ENCODE assay signal across 1 cellular context in genomic region chr7:130910949-130911944, GRCh38.
A peak's percentile ranks its signal among the peaks of the same experiment; 100 is the strongest.
TF ChIP-seq lines count a peak whose summit lies in the region.

No MANE protein-coding gene starts in this region.

TF ChIP-seq in K562, 482 proteins besides CTCF, POLR2A, EP300 and RAD21 (continued from another document and continues in another):
- no peak for TF ChIP-seq RREB1 (CRISPR knock-in tag; IDR thresholded peaks at IDR 0.05)
- no peak for TF ChIP-seq ZNF76 (CRISPR knock-in tag; IDR thresholded peaks at IDR 0.05; ENCODE audit: borderline replicate concordance)
- TF ChIP-seq MIER1 (IDR thresholded peaks at IDR 0.05; ENCODE audit: low read depth), result no peak
- no peak for TF ChIP-seq DDX20 (tag; IDR thresholded peaks at IDR 0.05; ENCODE audit: low read depth)
- TF ChIP-seq ZNF586 (CRISPR knock-in tag; conservative IDR thresholded peaks at IDR 0.05), result no peak
- TF ChIP-seq FOXJ3 (CRISPR knock-in tag; IDR thresholded peaks at IDR 0.05), result no peak
- no peak for TF ChIP-seq GTF3C2 (IDR thresholded peaks at IDR 0.05; ENCODE audit: borderline replicate concordance, extremely low read depth, insufficient read length)
- TF ChIP-seq KLF1 (tag; IDR thresholded peaks at IDR 0.05), result no peak
- no peak for TF ChIP-seq SRSF9 (IDR thresholded peaks at IDR 0.05; ENCODE audit: borderline replicate concordance, low read depth, low read length)
- TF ChIP-seq HMG20B (CRISPR knock-in tag; IDR thresholded peaks at IDR 0.05), result no peak
- TF ChIP-seq ZNF707 (CRISPR knock-in tag; conservative IDR thresholded peaks at IDR 0.05), result no peak
- TF ChIP-seq NEUROD1 (IDR thresholded peaks at IDR 0.05; ENCODE audit: borderline replicate concordance, low read depth, low read length, partially characterized antibody), result no peak
- TF ChIP-seq MAFK (IDR thresholded peaks at IDR 0.05; ENCODE audit: low read length), result no peak
- TF ChIP-seq ARHGAP35 (IDR thresholded peaks at IDR 0.05; ENCODE audit: partially characterized antibody), result no peak
- no peak for TF ChIP-seq HBP1 (CRISPR knock-in tag; IDR thresholded peaks at IDR 0.05)
- TF ChIP-seq ATF3 (IDR thresholded peaks at IDR 0.05), result no peak
- TF ChIP-seq ATF3 (CRISPR knock-in tag; conservative IDR thresholded peaks at IDR 0.05), result no peak
- no peak for TF ChIP-seq FIP1L1 (IDR thresholded peaks at IDR 0.05; ENCODE audit: low read depth, low read length, poor library complexity, severe bottlenecking)
- TF ChIP-seq POU5F1 (IDR thresholded peaks at IDR 0.05; ENCODE audit: borderline replicate concordance, low read depth, low read length, partially characterized antibody), result no peak
- no peak for TF ChIP-seq HMGN3 (IDR thresholded peaks at IDR 0.05; ENCODE audit: borderline replicate concordance, extremely low read depth, insufficient read length, low read depth, low read length)
- TF ChIP-seq ZNF398 (CRISPR knock-in tag; IDR thresholded peaks at IDR 0.05), result no peak
- TF ChIP-seq MEF2D (tag; conservative IDR thresholded peaks at IDR 0.05; ENCODE audit: low read depth), result no peak
- TF ChIP-seq FOXP1 (CRISPR knock-in tag; IDR thresholded peaks at IDR 0.05), result no peak
- TF ChIP-seq PBX2 (CRISPR knock-in tag; IDR thresholded peaks at IDR 0.05; ENCODE audit: low read depth), result no peak
- no peak for TF ChIP-seq PBX2 (tag; conservative IDR thresholded peaks at IDR 0.05; ENCODE audit: low read depth)
- TF ChIP-seq HDAC1 (IDR thresholded peaks at IDR 0.05), result no peak
- 0 out of 2 replicates have a peak, but pooled peaks have one; percentile 11 for TF ChIP-seq MYC (IDR thresholded peaks at IDR 0.05; ENCODE audit: low read depth, low read length)
- TF ChIP-seq MYC (CRISPR knock-in tag; IDR thresholded peaks at IDR 0.05; ENCODE audit: borderline replicate concordance, low read depth), result no peak
- TF ChIP-seq PKNOX1 (IDR thresholded peaks at IDR 0.05), result no peak
- no peak for TF ChIP-seq BACH1 (tag; IDR thresholded peaks at IDR 0.05)
- no peak for TF ChIP-seq CC2D1A (IDR thresholded peaks at IDR 0.05)
- TF ChIP-seq SFPQ (IDR thresholded peaks at IDR 0.05; ENCODE audit: low read depth, low read length), result no peak
- TF ChIP-seq ZNF740 (CRISPR knock-in tag; IDR thresholded peaks at IDR 0.05), result peak; percentile 32; the same call in 1 of the 2 replicates
- TF ChIP-seq ZNF740 (tag; IDR thresholded peaks at IDR 0.05), result no peak
- TF ChIP-seq ZC3H11A (IDR thresholded peaks at IDR 0.05; ENCODE audit: low read depth, low read length), result no peak
- peak; percentile 73 for TF ChIP-seq ZFP36 (IDR thresholded peaks at IDR 0.05; ENCODE audit: low read depth, low read length, partially characterized antibody)
- no peak for TF ChIP-seq ARID3A (IDR thresholded peaks at IDR 0.05; ENCODE audit: borderline replicate concordance, low read depth, low read length)
- TF ChIP-seq BCOR (IDR thresholded peaks at IDR 0.05), result peak; percentile 83
- TF ChIP-seq SRSF3 (IDR thresholded peaks at IDR 0.05; ENCODE audit: insufficient read depth, low read length), result no peak
